ENCODE assay signal across 8 cellular contexts in genomic region chr12:106138646-106139421, GRCh38. TPM values are rescaled to one million over a fixed set of nuclear protein-coding genes. Genes with fewer than 3 reads are reported as not detected.
DNase-seq lines count a peak whose midpoint lies in the region; ATAC-seq, FAIRE-seq and TF ChIP-seq lines count a peak whose summit lies in the region.

TSS of gene NUAK1 (minus strand) at chr12:106138954. CDS start at chr12:106138653, 301 bp downstream.

- 1% methylated on average over 66 to 100 of the region's 103 CpGs for WGBS in pancreas, 2 donors

- peak; percentile 32 for TF ChIP-seq CTCF in left ventricle myocardium inferior (IDR thresholded peaks at IDR 0.05; ENCODE audit: borderline replicate concordance)
- TF ChIP-seq CTCF in pancreas (IDR thresholded peaks at IDR 0.05), result no peak

- H3K4me3 Mint-ChIP-seq in activated naive CD4-positive, alpha-beta T cell treated with anti-CD3 and anti-CD28 coated beads for 36 hours, result peak within 1 kb of the TSS; percentile 51

- intact Hi-C loops in activated naive CD4-positive, alpha-beta T cell treated with anti-CD3 and anti-CD28 coated beads for 36 hours (cut with micrococcal nuclease), result loop anchor here (5.0 to 10.0 kb wide), 2 partner anchors 143 to 1934 kb away; no protein-coding TSS in a partner anchor
- intact Hi-C loops in left ventricle myocardium inferior (cut with micrococcal nuclease) (no loop called here), pancreas (cut with DNase I) (loop anchor here in 2 of 3 donors (5.0 to 10.0 kb wide), 3 partner anchors 432 to 714 kb away; no protein-coding TSS in a partner anchor)

- H3K27ac ChIP-seq in angular gyrus (ENCODE audit: low read depth, low read length), result peak within 1 kb of the TSS; percentile 92
- H3K27ac ChIP-seq in left ventricle myocardium inferior (replicated peaks), result peak within 1 kb of the TSS; percentile 98
- peak within 1 kb of the TSS; percentile 91 to 95 (median 94) for H3K27ac ChIP-seq in pancreas

- H3K9me3 Mint-ChIP-seq in activated naive CD4-positive, alpha-beta T cell treated with anti-CD3 and anti-CD28 coated beads for 36 hours, result no peaks in the 10 kb centered on the region

- H3K4me1 ChIP-seq in left ventricle myocardium inferior (peaks cover 92% of the 10 kb centered on the region), pancreas (peaks cover 0 to 8% (median 0%) of the 10 kb centered on the region in 3 donors)

- no peaks in the 10 kb centered on the region for H3K36me3 Mint-ChIP-seq in activated naive CD4-positive, alpha-beta T cell treated with anti-CD3 and anti-CD28 coated beads for 36 hours (ENCODE audit: low read depth)

- peaks cover 3% of the 10 kb centered on the region for H3K4me1 Mint-ChIP-seq in activated naive CD4-positive, alpha-beta T cell treated with anti-CD3 and anti-CD28 coated beads for 36 hours (ENCODE audit: low read depth)

- peak; percentile 63 to 78 (median 70) for ATAC-seq in pancreas
- no peak for ATAC-seq in HG03045 (IDR thresholded peaks at IDR 0.05; ENCODE audit: unreplicated experiment)
- ATAC-seq in GM21360 (IDR thresholded peaks at IDR 0.05; ENCODE audit: unreplicated experiment), result no peak

- no peak for FAIRE-seq in pancreas (lab: Jason Lieb, UNC)

- H3K27me3 Mint-ChIP-seq in activated naive CD4-positive, alpha-beta T cell treated with anti-CD3 and anti-CD28 coated beads for 36 hours (ENCODE audit: low read depth), result peaks cover 70% of the 10 kb centered on the region

- H3K36me3 ChIP-seq in left ventricle myocardium inferior (no peaks in the 10 kb centered on the region), pancreas (no peaks in the 10 kb centered on the region)

- peak; percentile 14 for DNase-seq in activated naive CD4-positive, alpha-beta T cell treated with anti-CD3 and anti-CD28 coated beads for 36 hours
- no peak for DNase-seq in activated naive CD4-positive, alpha-beta T cell treated with Interleukin-2 at 50 U/mL for 16 hours
- peak; percentile 52 for DNase-seq in NCI-H345 treated with DMSO at 0.1 percent for 48 hours (lab: John Stamatoyannopoulos, UW; ENCODE audit: unreplicated experiment)
- peak; percentile 82 for DNase-seq in left ventricle myocardium inferior
- peak; percentile 66 to 88 (median 73) for DNase-seq in pancreas

- CTCF ChIA-PET in activated naive CD4-positive, alpha-beta T cell treated with anti-CD3 and anti-CD28 coated beads for 36 hours (lab: Charles Lee), result interaction anchor here (1.3 to 7.2 kb wide), 2 partner anchors 113 to 718 kb away, joined by 3 to 41 read pairs; no protein-coding TSS in a partner anchor

- no peak within 1 kb of the TSS for H3K27ac Mint-ChIP-seq in activated naive CD4-positive, alpha-beta T cell treated with anti-CD3 and anti-CD28 coated beads for 36 hours

- H3K27me3 ChIP-seq in left ventricle myocardium inferior (ENCODE audit: low read depth) (no peaks in the 10 kb centered on the region), pancreas (no peaks in the 10 kb centered on the region)

- H3K9me3 ChIP-seq in left ventricle myocardium inferior (replicated peaks), result no peaks in the 10 kb centered on the region
- no peaks in the 10 kb centered on the region for H3K9me3 ChIP-seq in pancreas

- H3K4me3 ChIP-seq in left ventricle myocardium inferior, result peak within 1 kb of the TSS; percentile 95
- H3K4me3 ChIP-seq in pancreas, result peak within 1 kb of the TSS; percentile 60 to 82 (median 66)

RNA-seq across cellular contexts. Expression of gene NUAK1, which starts in this region (rescaled TPM):
- not detected for total RNA-seq in activated naive CD4-positive, alpha-beta T cell treated with anti-CD3 and anti-CD28 coated beads for 36 hours
- 42.1 TPM for total RNA-seq in left ventricle myocardium inferior
- total RNA-seq in pancreas, result 1 to 10 TPM; 2.5 to 6.5 (median 2.6) TPM
- polyA plus RNA-seq in pancreas, result 1 to 10 TPM; 1.6 to 2.9 TPM

Comparison
In these comparisons a context has a peak if more than half of its experiments do, and no peak if none do; other contexts are left out.
1. Peak in DNase-seq in activated naive CD4-positive, alpha-beta T cell treated with anti-CD3 and anti-CD28 coated beads for 36 hours; RNA of the gene not detected or under 1 TPM.
2. ATAC-seq: peak in pancreas (4 of 4); none in HG03045 (single experiment) and GM21360 (single experiment).
3. Peak in every context shown above with its lines, with median percentiles within 50 percentile points of each other: H3K27ac ChIP-seq.